Comparison of ENCODE assay signal across 2 cellular contexts in genomic region chr1:9294440-9294773, GRCh38.
TF ChIP-seq lines count a peak whose summit lies in the region.

No MANE protein-coding gene starts in this region.

TF ChIP-seq in GM23338, 12 proteins besides CTCF, POLR2A, EP300 and RAD21 (continued from another document):
- no peak for TF ChIP-seq NANOG (IDR thresholded peaks at IDR 0.05; ENCODE audit: borderline replicate concordance)
- TF ChIP-seq, protein P1, sequence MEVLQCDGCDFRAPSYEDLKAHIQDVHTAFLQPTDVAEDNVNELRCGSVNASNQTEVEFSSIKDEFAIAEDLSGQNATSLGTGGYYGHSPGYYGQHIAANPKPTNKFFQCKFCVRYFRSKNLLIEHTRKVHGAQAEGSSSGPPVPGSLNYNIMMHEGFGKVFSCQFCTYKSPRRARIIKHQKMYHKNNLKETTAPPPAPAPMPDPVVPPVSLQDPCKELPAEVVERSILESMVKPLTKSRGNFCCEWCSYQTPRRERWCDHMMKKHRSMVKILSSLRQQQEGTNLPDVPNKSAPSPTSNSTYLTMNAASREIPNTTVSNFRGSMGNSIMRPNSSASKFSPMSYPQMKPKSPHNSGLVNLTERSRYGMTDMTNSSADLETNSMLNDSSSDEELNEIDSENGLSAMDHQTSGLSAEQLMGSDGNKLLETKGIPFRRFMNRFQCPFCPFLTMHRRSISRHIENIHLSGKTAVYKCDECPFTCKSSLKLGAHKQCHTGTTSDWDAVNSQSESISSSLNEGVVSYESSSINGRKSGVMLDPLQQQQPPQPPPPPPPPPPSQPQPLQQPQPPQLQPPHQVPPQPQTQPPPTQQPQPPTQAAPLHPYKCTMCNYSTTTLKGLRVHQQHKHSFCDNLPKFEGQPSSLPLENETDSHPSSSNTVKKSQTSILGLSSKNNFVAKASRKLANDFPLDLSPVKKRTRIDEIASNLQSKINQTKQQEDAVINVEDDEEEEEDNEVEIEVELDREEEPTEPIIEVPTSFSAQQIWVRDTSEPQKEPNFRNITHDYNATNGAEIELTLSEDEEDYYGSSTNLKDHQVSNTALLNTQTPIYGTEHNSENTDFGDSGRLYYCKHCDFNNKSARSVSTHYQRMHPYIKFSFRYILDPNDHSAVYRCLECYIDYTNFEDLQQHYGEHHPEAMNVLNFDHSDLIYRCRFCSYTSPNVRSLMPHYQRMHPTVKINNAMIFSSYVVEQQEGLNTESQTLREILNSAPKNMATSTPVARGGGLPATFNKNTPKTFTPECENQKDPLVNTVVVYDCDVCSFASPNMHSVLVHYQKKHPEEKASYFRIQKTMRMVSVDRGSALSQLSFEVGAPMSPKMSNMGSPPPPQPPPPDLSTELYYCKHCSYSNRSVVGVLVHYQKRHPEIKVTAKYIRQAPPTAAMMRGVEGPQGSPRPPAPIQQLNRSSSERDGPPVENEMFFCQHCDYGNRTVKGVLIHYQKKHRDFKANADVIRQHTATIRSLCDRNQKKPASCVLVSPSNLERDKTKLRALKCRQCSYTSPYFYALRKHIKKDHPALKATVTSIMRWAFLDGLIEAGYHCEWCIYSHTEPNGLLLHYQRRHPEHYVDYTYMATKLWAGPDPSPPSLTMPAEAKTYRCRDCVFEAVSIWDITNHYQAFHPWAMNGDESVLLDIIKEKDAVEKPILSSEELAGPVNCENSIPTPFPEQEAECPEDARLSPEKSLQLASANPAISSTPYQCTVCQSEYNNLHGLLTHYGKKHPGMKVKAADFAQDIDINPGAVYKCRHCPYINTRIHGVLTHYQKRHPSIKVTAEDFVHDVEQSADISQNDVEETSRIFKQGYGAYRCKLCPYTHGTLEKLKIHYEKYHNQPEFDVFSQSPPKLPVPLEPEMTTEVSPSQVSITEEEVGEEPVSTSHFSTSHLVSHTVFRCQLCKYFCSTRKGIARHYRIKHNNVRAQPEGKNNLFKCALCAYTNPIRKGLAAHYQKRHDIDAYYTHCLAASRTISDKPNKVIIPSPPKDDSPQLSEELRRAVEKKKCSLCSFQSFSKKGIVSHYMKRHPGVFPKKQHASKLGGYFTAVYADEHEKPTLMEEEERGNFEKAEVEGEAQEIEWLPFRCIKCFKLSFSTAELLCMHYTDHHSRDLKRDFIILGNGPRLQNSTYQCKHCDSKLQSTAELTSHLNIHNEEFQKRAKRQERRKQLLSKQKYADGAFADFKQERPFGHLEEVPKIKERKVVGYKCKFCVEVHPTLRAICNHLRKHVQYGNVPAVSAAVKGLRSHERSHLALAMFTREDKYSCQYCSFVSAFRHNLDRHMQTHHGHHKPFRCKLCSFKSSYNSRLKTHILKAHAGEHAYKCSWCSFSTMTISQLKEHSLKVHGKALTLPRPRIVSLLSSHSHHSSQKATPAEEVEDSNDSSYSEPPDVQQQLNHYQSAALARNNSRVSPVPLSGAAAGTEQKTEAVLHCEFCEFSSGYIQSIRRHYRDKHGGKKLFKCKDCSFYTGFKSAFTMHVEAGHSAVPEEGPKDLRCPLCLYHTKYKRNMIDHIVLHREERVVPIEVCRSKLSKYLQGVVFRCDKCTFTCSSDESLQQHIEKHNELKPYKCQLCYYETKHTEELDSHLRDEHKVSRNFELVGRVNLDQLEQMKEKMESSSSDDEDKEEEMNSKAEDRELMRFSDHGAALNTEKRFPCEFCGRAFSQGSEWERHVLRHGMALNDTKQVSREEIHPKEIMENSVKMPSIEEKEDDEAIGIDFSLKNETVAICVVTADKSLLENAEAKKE (CRISPR knock-in tag; IDR thresholded peaks at IDR 0.05), result no peak
- no peak for TF ChIP-seq EZH2 (IDR thresholded peaks at IDR 0.05; ENCODE audit: low read depth, unreplicated experiment)
- TF ChIP-seq REST (IDR thresholded peaks at IDR 0.05; ENCODE audit: unreplicated experiment), result no peak
- TF ChIP-seq EZH2phosphoT487 (IDR thresholded peaks at IDR 0.05; ENCODE audit: unreplicated experiment), result no peak
- no peak for TF ChIP-seq CREB1 (CRISPR knock-in tag; IDR thresholded peaks at IDR 0.05; ENCODE audit: low read depth)
- TF ChIP-seq ZNF114 (CRISPR knock-in tag; IDR thresholded peaks at IDR 0.05), result no peak

TF ChIP-seq in SK-N-SH, 30 proteins besides CTCF, POLR2A, EP300 and RAD21 (continued from another document):
- TF ChIP-seq PBX3 (IDR thresholded peaks at IDR 0.05) (peak; percentile 54; the same call in 1 of the 2 replicates), JUND (IDR thresholded peaks at IDR 0.05) (peak; percentile 57; the same call in 1 of the 2 replicates), TCF12 (IDR thresholded peaks at IDR 0.05) (peak; percentile 88), TAF1 (IDR thresholded peaks at IDR 0.05; ENCODE audit: borderline replicate concordance, low read depth, low read length) (no peak), FOSL2 (IDR thresholded peaks at IDR 0.05; ENCODE audit: borderline replicate concordance, low read depth) (peak; percentile 64)
